1 cellular context compared by ENCODE assay signal in genomic region chr15:42218953-42219596, GRCh38.
TF ChIP-seq lines count a peak whose summit lies in the region.

No MANE protein-coding gene starts in this region.

TF ChIP-seq in GM23338, 12 proteins besides CTCF, POLR2A, EP300 and RAD21 (continued from another document):
- TF ChIP-seq, protein P1, sequence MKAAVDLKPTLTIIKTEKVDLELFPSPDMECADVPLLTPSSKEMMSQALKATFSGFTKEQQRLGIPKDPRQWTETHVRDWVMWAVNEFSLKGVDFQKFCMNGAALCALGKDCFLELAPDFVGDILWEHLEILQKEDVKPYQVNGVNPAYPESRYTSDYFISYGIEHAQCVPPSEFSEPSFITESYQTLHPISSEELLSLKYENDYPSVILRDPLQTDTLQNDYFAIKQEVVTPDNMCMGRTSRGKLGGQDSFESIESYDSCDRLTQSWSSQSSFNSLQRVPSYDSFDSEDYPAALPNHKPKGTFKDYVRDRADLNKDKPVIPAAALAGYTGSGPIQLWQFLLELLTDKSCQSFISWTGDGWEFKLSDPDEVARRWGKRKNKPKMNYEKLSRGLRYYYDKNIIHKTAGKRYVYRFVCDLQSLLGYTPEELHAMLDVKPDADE (IDR thresholded peaks at IDR 0.05), result no peak
- TF ChIP-seq JUNB (IDR thresholded peaks at IDR 0.05; ENCODE audit: unreplicated experiment), result no peak
- TF ChIP-seq STAT1 (IDR thresholded peaks at IDR 0.05; ENCODE audit: unreplicated experiment), result no peak
- TF ChIP-seq EZH2phosphoT487 (IDR thresholded peaks at IDR 0.05; ENCODE audit: unreplicated experiment), result no peak
- no peak for TF ChIP-seq ZNF331 (CRISPR knock-in tag; IDR thresholded peaks at IDR 0.05; ENCODE audit: low read depth)
- TF ChIP-seq POLR2AphosphoS5 (IDR thresholded peaks at IDR 0.05; ENCODE audit: low read depth), result no peak
- no peak for TF ChIP-seq NANOG (IDR thresholded peaks at IDR 0.05; ENCODE audit: borderline replicate concordance)
- TF ChIP-seq ZNF114 (CRISPR knock-in tag; IDR thresholded peaks at IDR 0.05), result no peak
- TF ChIP-seq, protein P2, sequence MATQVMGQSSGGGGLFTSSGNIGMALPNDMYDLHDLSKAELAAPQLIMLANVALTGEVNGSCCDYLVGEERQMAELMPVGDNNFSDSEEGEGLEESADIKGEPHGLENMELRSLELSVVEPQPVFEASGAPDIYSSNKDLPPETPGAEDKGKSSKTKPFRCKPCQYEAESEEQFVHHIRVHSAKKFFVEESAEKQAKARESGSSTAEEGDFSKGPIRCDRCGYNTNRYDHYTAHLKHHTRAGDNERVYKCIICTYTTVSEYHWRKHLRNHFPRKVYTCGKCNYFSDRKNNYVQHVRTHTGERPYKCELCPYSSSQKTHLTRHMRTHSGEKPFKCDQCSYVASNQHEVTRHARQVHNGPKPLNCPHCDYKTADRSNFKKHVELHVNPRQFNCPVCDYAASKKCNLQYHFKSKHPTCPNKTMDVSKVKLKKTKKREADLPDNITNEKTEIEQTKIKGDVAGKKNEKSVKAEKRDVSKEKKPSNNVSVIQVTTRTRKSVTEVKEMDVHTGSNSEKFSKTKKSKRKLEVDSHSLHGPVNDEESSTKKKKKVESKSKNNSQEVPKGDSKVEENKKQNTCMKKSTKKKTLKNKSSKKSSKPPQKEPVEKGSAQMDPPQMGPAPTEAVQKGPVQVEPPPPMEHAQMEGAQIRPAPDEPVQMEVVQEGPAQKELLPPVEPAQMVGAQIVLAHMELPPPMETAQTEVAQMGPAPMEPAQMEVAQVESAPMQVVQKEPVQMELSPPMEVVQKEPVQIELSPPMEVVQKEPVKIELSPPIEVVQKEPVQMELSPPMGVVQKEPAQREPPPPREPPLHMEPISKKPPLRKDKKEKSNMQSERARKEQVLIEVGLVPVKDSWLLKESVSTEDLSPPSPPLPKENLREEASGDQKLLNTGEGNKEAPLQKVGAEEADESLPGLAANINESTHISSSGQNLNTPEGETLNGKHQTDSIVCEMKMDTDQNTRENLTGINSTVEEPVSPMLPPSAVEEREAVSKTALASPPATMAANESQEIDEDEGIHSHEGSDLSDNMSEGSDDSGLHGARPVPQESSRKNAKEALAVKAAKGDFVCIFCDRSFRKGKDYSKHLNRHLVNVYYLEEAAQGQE (IDR thresholded peaks at IDR 0.05; ENCODE audit: unreplicated experiment), result no peak
- no peak for TF ChIP-seq EZH2 (IDR thresholded peaks at IDR 0.05; ENCODE audit: low read depth, unreplicated experiment)
- TF ChIP-seq, protein P3, sequence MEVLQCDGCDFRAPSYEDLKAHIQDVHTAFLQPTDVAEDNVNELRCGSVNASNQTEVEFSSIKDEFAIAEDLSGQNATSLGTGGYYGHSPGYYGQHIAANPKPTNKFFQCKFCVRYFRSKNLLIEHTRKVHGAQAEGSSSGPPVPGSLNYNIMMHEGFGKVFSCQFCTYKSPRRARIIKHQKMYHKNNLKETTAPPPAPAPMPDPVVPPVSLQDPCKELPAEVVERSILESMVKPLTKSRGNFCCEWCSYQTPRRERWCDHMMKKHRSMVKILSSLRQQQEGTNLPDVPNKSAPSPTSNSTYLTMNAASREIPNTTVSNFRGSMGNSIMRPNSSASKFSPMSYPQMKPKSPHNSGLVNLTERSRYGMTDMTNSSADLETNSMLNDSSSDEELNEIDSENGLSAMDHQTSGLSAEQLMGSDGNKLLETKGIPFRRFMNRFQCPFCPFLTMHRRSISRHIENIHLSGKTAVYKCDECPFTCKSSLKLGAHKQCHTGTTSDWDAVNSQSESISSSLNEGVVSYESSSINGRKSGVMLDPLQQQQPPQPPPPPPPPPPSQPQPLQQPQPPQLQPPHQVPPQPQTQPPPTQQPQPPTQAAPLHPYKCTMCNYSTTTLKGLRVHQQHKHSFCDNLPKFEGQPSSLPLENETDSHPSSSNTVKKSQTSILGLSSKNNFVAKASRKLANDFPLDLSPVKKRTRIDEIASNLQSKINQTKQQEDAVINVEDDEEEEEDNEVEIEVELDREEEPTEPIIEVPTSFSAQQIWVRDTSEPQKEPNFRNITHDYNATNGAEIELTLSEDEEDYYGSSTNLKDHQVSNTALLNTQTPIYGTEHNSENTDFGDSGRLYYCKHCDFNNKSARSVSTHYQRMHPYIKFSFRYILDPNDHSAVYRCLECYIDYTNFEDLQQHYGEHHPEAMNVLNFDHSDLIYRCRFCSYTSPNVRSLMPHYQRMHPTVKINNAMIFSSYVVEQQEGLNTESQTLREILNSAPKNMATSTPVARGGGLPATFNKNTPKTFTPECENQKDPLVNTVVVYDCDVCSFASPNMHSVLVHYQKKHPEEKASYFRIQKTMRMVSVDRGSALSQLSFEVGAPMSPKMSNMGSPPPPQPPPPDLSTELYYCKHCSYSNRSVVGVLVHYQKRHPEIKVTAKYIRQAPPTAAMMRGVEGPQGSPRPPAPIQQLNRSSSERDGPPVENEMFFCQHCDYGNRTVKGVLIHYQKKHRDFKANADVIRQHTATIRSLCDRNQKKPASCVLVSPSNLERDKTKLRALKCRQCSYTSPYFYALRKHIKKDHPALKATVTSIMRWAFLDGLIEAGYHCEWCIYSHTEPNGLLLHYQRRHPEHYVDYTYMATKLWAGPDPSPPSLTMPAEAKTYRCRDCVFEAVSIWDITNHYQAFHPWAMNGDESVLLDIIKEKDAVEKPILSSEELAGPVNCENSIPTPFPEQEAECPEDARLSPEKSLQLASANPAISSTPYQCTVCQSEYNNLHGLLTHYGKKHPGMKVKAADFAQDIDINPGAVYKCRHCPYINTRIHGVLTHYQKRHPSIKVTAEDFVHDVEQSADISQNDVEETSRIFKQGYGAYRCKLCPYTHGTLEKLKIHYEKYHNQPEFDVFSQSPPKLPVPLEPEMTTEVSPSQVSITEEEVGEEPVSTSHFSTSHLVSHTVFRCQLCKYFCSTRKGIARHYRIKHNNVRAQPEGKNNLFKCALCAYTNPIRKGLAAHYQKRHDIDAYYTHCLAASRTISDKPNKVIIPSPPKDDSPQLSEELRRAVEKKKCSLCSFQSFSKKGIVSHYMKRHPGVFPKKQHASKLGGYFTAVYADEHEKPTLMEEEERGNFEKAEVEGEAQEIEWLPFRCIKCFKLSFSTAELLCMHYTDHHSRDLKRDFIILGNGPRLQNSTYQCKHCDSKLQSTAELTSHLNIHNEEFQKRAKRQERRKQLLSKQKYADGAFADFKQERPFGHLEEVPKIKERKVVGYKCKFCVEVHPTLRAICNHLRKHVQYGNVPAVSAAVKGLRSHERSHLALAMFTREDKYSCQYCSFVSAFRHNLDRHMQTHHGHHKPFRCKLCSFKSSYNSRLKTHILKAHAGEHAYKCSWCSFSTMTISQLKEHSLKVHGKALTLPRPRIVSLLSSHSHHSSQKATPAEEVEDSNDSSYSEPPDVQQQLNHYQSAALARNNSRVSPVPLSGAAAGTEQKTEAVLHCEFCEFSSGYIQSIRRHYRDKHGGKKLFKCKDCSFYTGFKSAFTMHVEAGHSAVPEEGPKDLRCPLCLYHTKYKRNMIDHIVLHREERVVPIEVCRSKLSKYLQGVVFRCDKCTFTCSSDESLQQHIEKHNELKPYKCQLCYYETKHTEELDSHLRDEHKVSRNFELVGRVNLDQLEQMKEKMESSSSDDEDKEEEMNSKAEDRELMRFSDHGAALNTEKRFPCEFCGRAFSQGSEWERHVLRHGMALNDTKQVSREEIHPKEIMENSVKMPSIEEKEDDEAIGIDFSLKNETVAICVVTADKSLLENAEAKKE (CRISPR knock-in tag; IDR thresholded peaks at IDR 0.05), result no peak
